Comparison of ENCODE assay signal across 8 cellular contexts in genomic region chr3:58214484-58215316, GRCh38. TPM values are rescaled to one million over a fixed set of nuclear protein-coding genes. Genes with fewer than 3 reads are reported as not detected.
DNase-seq lines count a peak whose midpoint lies in the region; ATAC-seq and TF ChIP-seq lines count a peak whose summit lies in the region.

No MANE protein-coding gene starts in this region.

- no peak overlapping the region for H3K4me3 Mint-ChIP-seq in activated T-helper 1 cell treated with anti-CD3 and anti-CD28 coated beads, Interleukin-12 subunit alpha, Interleukin-12 subunit beta, Interleukin-2, Interleukin-4 antibody, amounts not matched to agents 30 ng/mL and 10 ng/mL and 1 ng/mL, durations not matched to agents 14 hours and 24 hours and 36 hours

- no peaks in the 10 kb centered on the region for H3K36me3 ChIP-seq in psoas muscle (ENCODE audit: insufficient read depth in 1 of 2, low read depth in 1 of 2)

- intact Hi-C loops in activated T-helper 1 cell treated with anti-CD3 and anti-CD28 coated beads, Interleukin-12 subunit alpha, Interleukin-12 subunit beta, Interleukin-2, Interleukin-4 antibody, amounts not matched to agents 30 ng/mL and 10 ng/mL and 1 ng/mL, durations not matched to agents 14 hours and 24 hours and 36 hours (cut with micrococcal nuclease) = loop anchor here (1.0 to 5.0 kb wide), 3 partner anchors 8 to 817 kb away; partner anchors contain the start of gene ABHD6
- intact Hi-C loops in psoas muscle (cut with DNase I) = loop anchor here (5.0 kb wide), 2 partner anchors 32 to 37 kb away; no protein-coding TSS in a partner anchor

- H3K27me3 ChIP-seq in psoas muscle (ENCODE audit: insufficient read depth in 3 of 3, low read length in 2 of 3) = no peaks in the 10 kb centered on the region

- DNase-seq in GM13976 (ENCODE audit: low spot score) (peak; percentile 56), psoas muscle (no peak), NCI-H345 treated with DMSO at 0.1 percent for 48 hours (lab: John Stamatoyannopoulos, UW; ENCODE audit: unreplicated experiment) (no peak)
- no peak for DNase-seq in activated T-helper 1 cell treated with anti-CD3 and anti-CD28 coated beads, Interleukin-12 subunit alpha, Interleukin-12 subunit beta, Interleukin-2, Interleukin-4 antibody, amounts not matched to agents 30 ng/mL and 10 ng/mL and 1 ng/mL, durations not matched to agents 14 hours and 24 hours and 36 hours (ENCODE audit: low spot score)
- DNase-seq in effector CD4-positive, alpha-beta T cell = no peak
- no peak for DNase-seq in activated effector memory CD4-positive, alpha-beta T cell treated with anti-CD3 and anti-CD28 coated beads, Interleukin-2, amount 50 U/mL, for 16 hours

- H3K4me1 ChIP-seq in psoas muscle = no peaks in the 10 kb centered on the region

- H3K27me3 Mint-ChIP-seq in activated T-helper 1 cell treated with anti-CD3 and anti-CD28 coated beads, Interleukin-12 subunit alpha, Interleukin-12 subunit beta, Interleukin-2, Interleukin-4 antibody, amounts not matched to agents 30 ng/mL and 10 ng/mL and 1 ng/mL, durations not matched to agents 14 hours and 24 hours and 36 hours (ENCODE audit: insufficient read depth) = peaks cover 12% of the 10 kb centered on the region

- no peaks in the 10 kb centered on the region for H3K9me3 ChIP-seq in psoas muscle

- H3K9me3 Mint-ChIP-seq in activated T-helper 1 cell treated with anti-CD3 and anti-CD28 coated beads, Interleukin-12 subunit alpha, Interleukin-12 subunit beta, Interleukin-2, Interleukin-4 antibody, amounts not matched to agents 30 ng/mL and 10 ng/mL and 1 ng/mL, durations not matched to agents 14 hours and 24 hours and 36 hours = no peaks in the 10 kb centered on the region

- H3K36me3 Mint-ChIP-seq in activated T-helper 1 cell treated with anti-CD3 and anti-CD28 coated beads, Interleukin-12 subunit alpha, Interleukin-12 subunit beta, Interleukin-2, Interleukin-4 antibody, amounts not matched to agents 30 ng/mL and 10 ng/mL and 1 ng/mL, durations not matched to agents 14 hours and 24 hours and 36 hours (ENCODE audit: low read depth) = no peaks in the 10 kb centered on the region

- H3K27ac Mint-ChIP-seq in activated T-helper 1 cell treated with anti-CD3 and anti-CD28 coated beads, Interleukin-12 subunit alpha, Interleukin-12 subunit beta, Interleukin-2, Interleukin-4 antibody, amounts not matched to agents 30 ng/mL and 10 ng/mL and 1 ng/mL, durations not matched to agents 14 hours and 24 hours and 36 hours = peak overlapping the region; percentile 69

- in situ Hi-C loops in GM13976 (cut with MboI; ENCODE audit: low sequenced_read_pairs, unreplicated experiment) = no loop called here

- H3K4me3 ChIP-seq in psoas muscle = no peak overlapping the region

- 39 to 44% (median 40%) methylated on average over 7 of the region's 7 CpGs for WGBS in psoas muscle, 3 donors

- H3K27ac ChIP-seq in psoas muscle = no peak overlapping the region

- H3K4me1 Mint-ChIP-seq in activated T-helper 1 cell treated with anti-CD3 and anti-CD28 coated beads, Interleukin-12 subunit alpha, Interleukin-12 subunit beta, Interleukin-2, Interleukin-4 antibody, amounts not matched to agents 30 ng/mL and 10 ng/mL and 1 ng/mL, durations not matched to agents 14 hours and 24 hours and 36 hours (ENCODE audit: low read depth) = peaks cover 37% of the 10 kb centered on the region

- ATAC-seq in GM21447 (IDR thresholded peaks at IDR 0.05; ENCODE audit: unreplicated experiment) (peak; percentile 80), HG03575 (IDR thresholded peaks at IDR 0.05; ENCODE audit: extremely low read depth, insufficient number of reproducible peaks, low FRiP score, unreplicated experiment) (peak; percentile 59), psoas muscle (peak in 3 of 4 donors; percentile 37 to 55 (median 54))

- no peak for TF ChIP-seq CTCF in GM13976 (IDR thresholded peaks at IDR 0.05; ENCODE audit: borderline replicate concordance, control extremely low read depth, extremely low read depth, insufficient read depth, missing control alignments)
- no peak for TF ChIP-seq CTCF in psoas muscle (IDR thresholded peaks at IDR 0.05)

RNA-seq across cellular contexts. Expression of gene DNASE1L3, which starts 3.9 kb away (rescaled TPM):
- total RNA-seq in activated T-helper 1 cell treated with anti-CD3 and anti-CD28 coated beads, Interleukin-12 subunit alpha, Interleukin-12 subunit beta, Interleukin-2, Interleukin-4 antibody, amounts not matched to agents 30 ng/mL and 10 ng/mL and 1 ng/mL, durations not matched to agents 14 hours and 24 hours and 36 hours = not detected in 2 replicates
- 1 to 10 TPM in 2 of 4 donors, under 1 TPM in 2; 0.57 to 1.4 (median 1.1) TPM for total RNA-seq in psoas muscle
- polyA plus RNA-seq in psoas muscle = under 1 TPM; 0.18 to 0.73 (median 0.32) TPM

RNA-seq across cellular contexts. Expression of gene ABHD6, which starts 22.9 kb away (rescaled TPM):
- total RNA-seq in activated T-helper 1 cell treated with anti-CD3 and anti-CD28 coated beads, Interleukin-12 subunit alpha, Interleukin-12 subunit beta, Interleukin-2, Interleukin-4 antibody, amounts not matched to agents 30 ng/mL and 10 ng/mL and 1 ng/mL, durations not matched to agents 14 hours and 24 hours and 36 hours = 9.2 and 10.1 TPM in 2 replicates
- 1 to 10 TPM; 2.0 to 7.2 (median 5.1) TPM for total RNA-seq in psoas muscle
- polyA plus RNA-seq in psoas muscle = 1 to 10 TPM; 1.7 to 5.7 (median 2.5) TPM
